Comparison of ENCODE assay signal across 17 cellular contexts in the genomic region with DNA sequence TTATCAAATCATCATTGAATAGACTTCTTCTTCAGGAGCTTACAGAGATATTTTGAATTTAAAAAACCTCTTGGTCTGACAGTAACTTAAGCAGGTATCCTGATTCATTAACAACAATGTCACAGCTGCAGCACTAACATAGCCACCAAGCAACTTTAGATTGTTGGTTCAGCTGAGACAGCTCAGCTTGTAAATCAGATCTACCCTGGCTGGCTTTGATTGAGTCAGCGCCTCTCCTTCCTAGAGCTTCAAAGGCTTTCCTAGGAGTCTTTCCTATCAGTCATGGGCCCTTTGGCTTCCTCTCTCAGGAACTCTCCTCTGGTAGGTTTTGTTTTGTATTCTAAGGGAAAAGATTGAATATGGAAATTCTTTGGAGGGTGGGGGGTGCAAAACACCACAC.
DNase-seq lines count a peak whose midpoint lies in the region; ATAC-seq and TF ChIP-seq lines count a peak whose summit lies in the region.
"Had no signal": no experiment of that assay in that cellular context is flagged by ENCODE, and none has a peak within 500 bp of the region (broad histone marks: within the 10 kb centered on the region; RNA-seq: fewer than 3 reads in every experiment).

No MANE protein-coding gene starts in this region.

- no peak for TF ChIP-seq CTCF in HCT116 (IDR thresholded peaks at IDR 0.05 in 2 of 3, conservative IDR thresholded peaks at IDR 0.05 in 1 of 3; ENCODE audit: borderline replicate concordance in 1 of 3, insufficient read depth in 1 of 3, low read depth in 2 of 3, low read length in 2 of 3)
- TF ChIP-seq CTCF in epithelial cell of esophagus (IDR thresholded peaks at IDR 0.05; ENCODE audit: insufficient read depth, low read depth, low read length, missing control alignments) = no peak
- TF ChIP-seq CTCF in nephron progenitor cell (IDR thresholded peaks at IDR 0.05) = no peak

- peak; percentile 68 for DNase-seq in HCT116 (ENCODE audit: low read depth, low spot score)
- DNase-seq in NCI-H69 (lab: John Stamatoyannopoulos, UW) = peak; percentile 26
- DNase-seq in epithelial cell of esophagus (ENCODE audit: low read depth) = peak; percentile 75
- peak; percentile 49 for DNase-seq in nephron progenitor cell
- DNase-seq in activated CD4-positive, alpha-beta T cell treated with anti-CD3 and anti-CD28 coated beads, Interleukin-2, amount 10 ng/mL, durations not matched to agents 7 days and 5 days = no peak
- DNase-seq in SIG-M5 (lab: John Stamatoyannopoulos, UW) = no peak
- DNase-seq: activated CD4-positive, alpha-beta T cell treated with anti-CD3 and anti-CD28 coated beads for 1 hour; effector CD4-positive, alpha-beta T cell; GM23248; midbrain; NCI-H446 treated with DMSO at 0.1 percent for 48 hours; stimulated activated naive CD8-positive, alpha-beta T cell treated with anti-CD3 and anti-CD28 coated beads, Interleukin-15, Interleukin-2, amounts not matched to agents 100 U/mL and 50 U/mL, for 24 hours; T-helper 17 cell; uterus had no signal

- peak overlapping the region; percentile 9 for H3K4me3 Mint-ChIP-seq in nephron progenitor cell
- no peak overlapping the region for H3K4me3 Mint-ChIP-seq in activated CD4-positive, alpha-beta T cell treated with anti-CD3 and anti-CD28 coated beads, Interleukin-2, amount 10 ng/mL, durations not matched to agents 7 days and 5 days
- H3K4me3 Mint-ChIP-seq: activated naive CD4-positive, alpha-beta T cell treated with anti-CD3 and anti-CD28 coated beads, Interleukin-2, amount 50 U/mL, for 24 hours; T-helper 17 cell had no signal

- no peak overlapping the region for H3K9ac ChIP-seq in HCT116 (ENCODE audit: low read length)
- H3K9ac ChIP-seq: GM23248 had no signal

- peak overlapping the region; percentile 25 for H3K4me2 ChIP-seq in HCT116 (ENCODE audit: low read length)

- POLR2A ChIA-PET in HCT116 (lab: Charles Lee) = no interaction called here
- POLR2A ChIA-PET in activated CD4-positive, alpha-beta T cell treated with anti-CD3 and anti-CD28 coated beads, Interleukin-2, amount 10 ng/mL, durations not matched to agents 7 days and 5 days (lab: Charles Lee) = no interaction called here

- H3K27me3 Mint-ChIP-seq in nephron progenitor cell (ENCODE audit: low read depth, poor library complexity) = peaks cover 2% of the 10 kb centered on the region
- peaks cover 1% of the 10 kb centered on the region for H3K27me3 Mint-ChIP-seq in activated CD4-positive, alpha-beta T cell treated with anti-CD3 and anti-CD28 coated beads, Interleukin-2, amount 10 ng/mL, durations not matched to agents 7 days and 5 days
- H3K27me3 Mint-ChIP-seq: T-helper 17 cell had no signal

- no peaks in the 10 kb centered on the region for H3K9me2 ChIP-seq in HCT116 (ENCODE audit: insufficient read depth)

- TF ChIP-seq POLR2A in HCT116 (IDR thresholded peaks at IDR 0.05; ENCODE audit: borderline replicate concordance, extremely low read depth, insufficient read depth, insufficient read length) = no peak

- TF ChIP-seq RAD21 in HCT116 (IDR thresholded peaks at IDR 0.05; ENCODE audit: low read depth) = no peak

- peaks cover 31% of the 10 kb centered on the region for H3K9me3 Mint-ChIP-seq in nephron progenitor cell
- H3K9me3 Mint-ChIP-seq in activated CD4-positive, alpha-beta T cell treated with anti-CD3 and anti-CD28 coated beads, Interleukin-2, amount 10 ng/mL, durations not matched to agents 7 days and 5 days = no peaks in the 10 kb centered on the region
- H3K9me3 Mint-ChIP-seq: activated naive CD4-positive, alpha-beta T cell treated with anti-CD3 and anti-CD28 coated beads, Interleukin-2, amount 50 U/mL, for 24 hours had no signal

- peak overlapping the region; percentile 94 for H3K27ac Mint-ChIP-seq in nephron progenitor cell
- no peak overlapping the region for H3K27ac Mint-ChIP-seq in activated CD4-positive, alpha-beta T cell treated with anti-CD3 and anti-CD28 coated beads, Interleukin-2, amount 10 ng/mL, durations not matched to agents 7 days and 5 days
- H3K27ac Mint-ChIP-seq: activated naive CD4-positive, alpha-beta T cell treated with anti-CD3 and anti-CD28 coated beads, Interleukin-2, amount 50 U/mL, for 24 hours; T-helper 17 cell had no signal

- no peaks in the 10 kb centered on the region for H3K36me3 ChIP-seq in HCT116 (ENCODE audit: control insufficient read depth in 1 of 2, insufficient read depth in 2 of 2, low read length in 2 of 2)
- H3K36me3 ChIP-seq: uterus had no signal

- BruUV-seq in HCT116 (replicated peaks; lab: Mats Ljungman, UMichigan) = no TSS peak

- CTCF ChIA-PET in HCT116 (lab: Charles Lee) = no interaction called here
- CTCF ChIA-PET in activated CD4-positive, alpha-beta T cell treated with anti-CD3 and anti-CD28 coated beads, Interleukin-2, amount 10 ng/mL, durations not matched to agents 7 days and 5 days (lab: Charles Lee) = no interaction called here

- RAD21 ChIA-PET in HCT116 (lab: Charles Lee; ENCODE audit: low non-redundant PET in 1 of 2, low total read pairs in 2 of 2, uncharacterized antibody in 2 of 2, unreplicated experiment in 2 of 2) = no interaction called here

- H3K36me3 Mint-ChIP-seq in nephron progenitor cell (ENCODE audit: low read depth) = peaks cover 18% of the 10 kb centered on the region
- H3K36me3 Mint-ChIP-seq in activated CD4-positive, alpha-beta T cell treated with anti-CD3 and anti-CD28 coated beads, Interleukin-2, amount 10 ng/mL, durations not matched to agents 7 days and 5 days (ENCODE audit: low read depth) = no peaks in the 10 kb centered on the region
- H3K36me3 Mint-ChIP-seq: activated naive CD4-positive, alpha-beta T cell treated with anti-CD3 and anti-CD28 coated beads, Interleukin-2, amount 50 U/mL, for 24 hours had no signal

- no peaks in the 10 kb centered on the region for H3K27me3 ChIP-seq in HCT116 (ENCODE audit: insufficient read depth, low read length)
- H3K27me3 ChIP-seq: uterus had no signal

- H3K4me1 Mint-ChIP-seq in nephron progenitor cell = peaks cover 35% of the 10 kb centered on the region
- H3K4me1 Mint-ChIP-seq in activated CD4-positive, alpha-beta T cell treated with anti-CD3 and anti-CD28 coated beads, Interleukin-2, amount 10 ng/mL, durations not matched to agents 7 days and 5 days = no peaks in the 10 kb centered on the region
- H3K4me1 Mint-ChIP-seq: activated naive CD4-positive, alpha-beta T cell treated with anti-CD3 and anti-CD28 coated beads, Interleukin-2, amount 50 U/mL, for 24 hours; T-helper 17 cell had no signal

- H3K4me1 ChIP-seq in HCT116 (ENCODE audit: control insufficient read depth in 1 of 2, insufficient read depth in 2 of 2, low read length in 2 of 2) = peaks cover 0 to 16% of the 10 kb centered on the region in 2 experiments; a peak in 3 of 4 replicates
- H3K4me1 ChIP-seq: uterus had no signal

- peak; percentile 85 for ATAC-seq in HCT116
- ATAC-seq in HG03521 (IDR thresholded peaks at IDR 0.05; ENCODE audit: unreplicated experiment) = no peak
- no peak for ATAC-seq in HG03457 (IDR thresholded peaks at IDR 0.05; ENCODE audit: unreplicated experiment)
- ATAC-seq: stimulated activated naive CD8-positive, alpha-beta T cell treated with anti-CD3 and anti-CD28 coated beads, Interleukin-15, Interleukin-2, amounts not matched to agents 100 U/mL and 50 U/mL, for 24 hours; T-helper 17 cell had no signal

- H3K9me3 ChIP-seq in HCT116 (ENCODE audit: control insufficient read depth in 1 of 2, insufficient read depth in 1 of 2, low read depth in 1 of 2, low read length in 2 of 2) = no peaks in the 10 kb centered on the region
- H3K9me3 ChIP-seq: uterus had no signal

- H3K79me2 ChIP-seq in HCT116 (ENCODE audit: insufficient read depth, low read length) = no peaks in the 10 kb centered on the region

- intact Hi-C loops in HCT116 (cut with micrococcal nuclease) = no loop called here

- no peak overlapping the region for H2AFZ ChIP-seq in HCT116 (ENCODE audit: low read depth, low read length, poor library complexity, severe bottlenecking)
- H2AFZ ChIP-seq: GM23248 had no signal

- H3K27ac ChIP-seq in HCT116 (ENCODE audit: low read depth, low read length) = no peak overlapping the region
- H3K27ac ChIP-seq: GM23248, uterus had no signal

- no peaks in the 10 kb centered on the region for H4K20me1 ChIP-seq in HCT116 (ENCODE audit: insufficient read depth)

- H3K4me3 ChIP-seq in HCT116 (replicated peaks in 1 of 2; ENCODE audit: low read depth in 1 of 2, low read length in 2 of 2) (no peak overlapping the region), epithelial cell of esophagus (ENCODE audit: low read length) (no peak overlapping the region)
- H3K4me3 ChIP-seq: GM23248, uterus had no signal

TF ChIP-seq in HCT116, 20 proteins besides CTCF, POLR2A, EP300 and RAD21:
- TF ChIP-seq SP1 (IDR thresholded peaks at IDR 0.05; ENCODE audit: low read depth) (peak; percentile 46), JUND (IDR thresholded peaks at IDR 0.05) (peak; percentile 71), FOSL1 (IDR thresholded peaks at IDR 0.05; ENCODE audit: low read depth) (peak; percentile 49; the same call in 1 of the 2 replicates), CBX3 (IDR thresholded peaks at IDR 0.05; ENCODE audit: low read depth) (peak; percentile 75), TCF7L2 (IDR thresholded peaks at IDR 0.05; ENCODE audit: borderline replicate concordance, extremely low read depth, insufficient read depth, insufficient read length) (peak; percentile 89), CEBPB (IDR thresholded peaks at IDR 0.05; ENCODE audit: low read depth) (peak; percentile 20; the same call in 1 of the 2 replicates), ELF1 (IDR thresholded peaks at IDR 0.05; ENCODE audit: borderline replicate concordance, low read depth) (no peak), ZFX (IDR thresholded peaks at IDR 0.05) (no peak)

Comparison
In these comparisons a context has a peak if more than half of its experiments do, and no peak if none do; other contexts are left out.
1. DNase-seq: peak in HCT116 (single experiment), NCI-H69 (single experiment), epithelial cell of esophagus (single experiment) and nephron progenitor cell (single experiment); none in activated CD4-positive, alpha-beta T cell treated with anti-CD3 and anti-CD28 coated beads, Interleukin-2, amount 10 ng/mL, durations not matched to agents 7 days and 5 days (single experiment) and SIG-M5 (single experiment).